In the genomic region with DNA sequence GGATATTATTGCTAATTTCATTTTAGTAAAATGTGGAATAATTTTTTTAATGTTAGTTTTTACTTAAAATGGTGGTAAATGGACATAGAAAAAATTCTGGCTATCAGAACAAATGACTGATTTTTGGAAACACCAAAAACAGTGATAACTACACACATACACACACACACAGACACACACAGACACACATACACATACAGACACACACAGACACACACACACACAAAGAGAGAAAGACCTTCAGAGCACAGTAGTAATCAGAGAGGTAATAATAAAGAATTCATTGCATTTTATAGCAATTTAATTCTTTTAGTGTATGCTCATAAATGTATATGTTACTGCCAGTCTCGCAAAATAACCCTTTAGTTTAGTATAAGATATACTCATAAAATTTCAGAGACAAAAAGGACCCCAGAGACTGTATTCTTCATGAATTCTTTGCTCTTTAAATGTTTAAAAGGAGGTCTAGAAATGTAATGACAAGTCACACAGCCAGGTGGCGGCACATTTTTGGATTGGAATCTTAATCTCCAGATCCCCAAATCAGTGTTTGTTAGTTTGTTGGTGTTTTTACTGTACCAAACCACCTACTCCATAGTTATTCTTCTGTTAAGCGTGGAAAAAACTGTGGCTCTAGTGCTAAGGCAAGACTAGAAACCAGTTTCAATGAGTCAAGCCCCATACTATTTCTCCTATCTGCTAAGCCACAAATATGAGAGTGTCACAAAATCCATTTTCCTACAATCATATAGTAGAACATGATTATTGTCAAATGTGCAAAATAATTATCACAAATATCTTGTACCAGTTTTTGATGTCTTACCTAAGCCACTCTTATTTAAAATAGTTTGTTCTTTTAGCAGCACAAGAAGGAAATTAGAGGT, we compare ENCODE assay signal across 9 cellular contexts.
DNase-seq lines count a peak whose midpoint lies in the region; ATAC-seq and TF ChIP-seq lines count a peak whose summit lies in the region.
"Had no signal": no experiment of that assay in that cellular context is flagged by ENCODE, and none has a peak within 500 bp of the region (broad histone marks: within the 10 kb centered on the region; RNA-seq: fewer than 3 reads in every experiment).

No MANE protein-coding gene starts in this region.

- POLR2A ChIA-PET in activated CD4-positive, alpha-beta T cell treated with anti-CD3 and anti-CD28 coated beads for 36 hours (lab: Charles Lee), result no interaction called here
- POLR2A ChIA-PET in CD8-positive, alpha-beta T cell (lab: Charles Lee), result no interaction called here

- H3K27me3 ChIP-seq in CD8-positive, alpha-beta T cell (ENCODE audit: insufficient read depth, low read length), result no peaks in the 10 kb centered on the region

- H3K4me3 Mint-ChIP-seq in activated CD4-positive, alpha-beta T cell treated with anti-CD3 and anti-CD28 coated beads for 36 hours, result no peak overlapping the region
- no peak overlapping the region for H3K4me3 Mint-ChIP-seq in CD8-positive, alpha-beta T cell

- H3K4me1 ChIP-seq in CD8-positive, alpha-beta T cell (ENCODE audit: insufficient read depth, low read length), result no peaks in the 10 kb centered on the region

- ATAC-seq in activated CD4-positive, alpha-beta T cell treated with anti-CD3 and anti-CD28 coated beads for 36 hours, result no peak
- ATAC-seq in CD8-positive, alpha-beta T cell, result no peak
- ATAC-seq: right cardiac atrium had no signal

- DNase-seq in activated CD4-positive, alpha-beta T cell treated with anti-CD3 and anti-CD28 coated beads for 36 hours, result peak; percentile 34
- no peak for DNase-seq in activated CD4-positive, alpha-beta T cell treated with anti-CD3 and anti-CD28 coated beads, Interleukin-2, amount 50 U/mL, for 4 hours
- DNase-seq in HT1080 (ENCODE audit: low read depth) (peak; percentile 19), left kidney (ENCODE audit: low read depth, low spot score) (peak; percentile 65)
- no peak for DNase-seq in stimulated activated CD4-positive, alpha-beta T cell treated with anti-CD3 and anti-CD28 coated beads, Interleukin-2, amount 100 ng/mL, for 48 hours
- DNase-seq in stimulated activated CD4-positive, alpha-beta T cell treated with anti-CD3 and anti-CD28 coated beads, Interleukin-4, amount 100 ng/mL, for 4 hours, result no peak
- no peak for DNase-seq in CD8-positive, alpha-beta T cell

- H3K27ac ChIP-seq in CD8-positive, alpha-beta T cell (ENCODE audit: low read depth, low read length), result no peak overlapping the region

- H3K27me3 Mint-ChIP-seq in activated CD4-positive, alpha-beta T cell treated with anti-CD3 and anti-CD28 coated beads for 36 hours, result no peaks in the 10 kb centered on the region
- no peaks in the 10 kb centered on the region for H3K27me3 Mint-ChIP-seq in CD8-positive, alpha-beta T cell (ENCODE audit: low read depth)

- no peak overlapping the region for H3K27ac Mint-ChIP-seq in activated CD4-positive, alpha-beta T cell treated with anti-CD3 and anti-CD28 coated beads for 36 hours
- no peak overlapping the region for H3K27ac Mint-ChIP-seq in CD8-positive, alpha-beta T cell

- TF ChIP-seq CTCF in WI38 (IDR thresholded peaks at IDR 0.05; ENCODE audit: low read depth, low read length), result peak; percentile 40; the same call in 1 of the 2 replicates
- no peak for TF ChIP-seq CTCF in CD8-positive, alpha-beta T cell (IDR thresholded peaks at IDR 0.05)

- no peaks in the 10 kb centered on the region for H3K36me3 ChIP-seq in CD8-positive, alpha-beta T cell (ENCODE audit: insufficient read depth, low read length)

- H3K4me1 Mint-ChIP-seq in activated CD4-positive, alpha-beta T cell treated with anti-CD3 and anti-CD28 coated beads for 36 hours, result no peaks in the 10 kb centered on the region
- no peaks in the 10 kb centered on the region for H3K4me1 Mint-ChIP-seq in CD8-positive, alpha-beta T cell (ENCODE audit: low read depth)

- CTCF ChIA-PET in activated CD4-positive, alpha-beta T cell treated with anti-CD3 and anti-CD28 coated beads for 36 hours (lab: Charles Lee), result interaction anchor here (0.5 kb wide), 1 partner anchor 293 kb away, joined by 3 read pairs; no protein-coding TSS in a partner anchor
- CTCF ChIA-PET in CD8-positive, alpha-beta T cell (lab: Charles Lee), result no interaction called here

- H3K9me3 Mint-ChIP-seq in activated CD4-positive, alpha-beta T cell treated with anti-CD3 and anti-CD28 coated beads for 36 hours (ENCODE audit: low read depth), result no peaks in the 10 kb centered on the region
- H3K9me3 Mint-ChIP-seq in CD8-positive, alpha-beta T cell, result no peaks in the 10 kb centered on the region

- H3K36me3 Mint-ChIP-seq in activated CD4-positive, alpha-beta T cell treated with anti-CD3 and anti-CD28 coated beads for 36 hours (ENCODE audit: low read depth), result no peaks in the 10 kb centered on the region
- no peaks in the 10 kb centered on the region for H3K36me3 Mint-ChIP-seq in CD8-positive, alpha-beta T cell

- intact Hi-C loops in activated CD4-positive, alpha-beta T cell treated with anti-CD3 and anti-CD28 coated beads for 36 hours (cut with DNase I, micrococcal nuclease), result loop anchor here in 1 of 2 experiments (10.0 kb wide), 1 partner anchor 770 kb away; no protein-coding TSS in a partner anchor
- intact Hi-C loops in CD8-positive, alpha-beta T cell (cut with DNase I, micrococcal nuclease), result no loop called here

- no peaks in the 10 kb centered on the region for H3K9me3 ChIP-seq in CD8-positive, alpha-beta T cell (ENCODE audit: low read length)

- H3K4me3 ChIP-seq in WI38 (ENCODE audit: low read depth, low read length), result no peak overlapping the region
- no peak overlapping the region for H3K4me3 ChIP-seq in CD8-positive, alpha-beta T cell (ENCODE audit: low read depth, low read length)

Comparison
In these comparisons a context has a peak if more than half of its experiments do, and no peak if none do; other contexts are left out.
1. DNase-seq: peak in activated CD4-positive, alpha-beta T cell treated with anti-CD3 and anti-CD28 coated beads for 36 hours (single experiment), HT1080 (single experiment) and left kidney (single experiment); none in activated CD4-positive, alpha-beta T cell treated with anti-CD3 and anti-CD28 coated beads, Interleukin-2, amount 50 U/mL, for 4 hours (0 of 2), stimulated activated CD4-positive, alpha-beta T cell treated with anti-CD3 and anti-CD28 coated beads, Interleukin-2, amount 100 ng/mL, for 48 hours (0 of 2), stimulated activated CD4-positive, alpha-beta T cell treated with anti-CD3 and anti-CD28 coated beads, Interleukin-4, amount 100 ng/mL, for 4 hours (0 of 2) and CD8-positive, alpha-beta T cell (0 of 7).